13 cellular contexts compared by ENCODE assay signal in the genomic region with DNA sequence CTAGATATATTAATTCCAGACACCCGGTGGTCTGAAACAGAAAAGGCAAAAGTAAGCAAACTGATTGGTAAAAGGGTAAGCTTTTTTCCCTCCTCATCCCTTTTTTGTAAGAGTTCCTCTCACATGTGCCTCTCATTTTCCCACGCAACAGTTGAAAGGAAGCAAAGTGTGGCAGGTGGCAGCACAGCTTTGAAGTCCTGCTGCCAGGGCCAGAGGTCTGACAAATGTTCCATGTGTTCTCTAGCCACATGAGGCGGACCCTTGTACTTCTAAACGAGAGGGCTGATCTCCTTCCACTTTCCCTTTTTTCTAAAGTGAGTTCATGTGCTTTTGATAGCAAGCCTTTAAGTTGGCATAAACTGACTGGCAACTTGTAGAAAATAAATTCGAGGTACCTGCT.
"Had no signal": no experiment of that assay in that cellular context is flagged by ENCODE, and none has a peak within 500 bp of the region (broad histone marks: within the 10 kb centered on the region; RNA-seq: fewer than 3 reads in every experiment).

No MANE protein-coding gene starts in this region.

- H3K27ac ChIP-seq: dorsolateral prefrontal cortex, heart left ventricle, neutrophil, ovary, right atrium auricular region, sigmoid colon had no signal

- H3K4me1 ChIP-seq: heart left ventricle, right atrium auricular region, sigmoid colon had no signal

- H3K4me2 ChIP-seq: smooth muscle cell had no signal

- H3K4me3 ChIP-seq: dorsolateral prefrontal cortex, heart left ventricle, ovary, right atrium auricular region, smooth muscle cell had no signal

- H3K27ac Mint-ChIP-seq: naive thymus-derived CD4-positive, alpha-beta T cell had no signal

- H3K9me3 ChIP-seq: neutrophil, ovary, right atrium auricular region, sigmoid colon had no signal

- H3K4me3 Mint-ChIP-seq: naive thymus-derived CD4-positive, alpha-beta T cell had no signal

- H3K27me3 ChIP-seq: heart left ventricle, neutrophil, ovary, right atrium auricular region, sigmoid colon had no signal

- H3K27me3 Mint-ChIP-seq: naive thymus-derived CD4-positive, alpha-beta T cell had no signal

- H3K4me1 Mint-ChIP-seq: naive thymus-derived CD4-positive, alpha-beta T cell had no signal

- ATAC-seq: esophagus mucosa; heart left ventricle; naive thymus-derived CD4-positive, alpha-beta T cell had no signal

- H3K36me3 ChIP-seq: heart left ventricle, neutrophil, ovary, right atrium auricular region, sigmoid colon had no signal

- DNase-seq: cortex of kidney; dorsolateral prefrontal cortex; effector CD8-positive, alpha-beta T cell; heart left ventricle; naive thymus-derived CD4-positive, alpha-beta T cell; ovary; sigmoid colon; stimulated activated CD4-positive, alpha-beta T cell treated with anti-CD3 and anti-CD28 coated beads, Interleukin-2, amount 100 ng/mL, for 48 hours; stimulated activated naive CD4-positive, alpha-beta T cell treated with Interleukin-2 at 50 U/mL for 16 hours had no signal

- H3K36me3 Mint-ChIP-seq: naive thymus-derived CD4-positive, alpha-beta T cell had no signal
